Comparison of ENCODE assay signal across 9 cellular contexts in genomic region chr6:108118359-108118724, GRCh38. TPM values are rescaled to one million over a fixed set of nuclear protein-coding genes. Genes with fewer than 3 reads are reported as not detected.
A peak's percentile ranks its signal among the peaks of the same experiment; 100 is the strongest.
DNase-seq lines count a peak whose midpoint lies in the region; ATAC-seq and TF ChIP-seq lines count a peak whose summit lies in the region.
"Had no signal": no experiment of that assay in that cellular context is flagged by ENCODE, and none has a peak within 500 bp of the region (broad histone marks: within the 10 kb centered on the region; RNA-seq: fewer than 3 reads in every experiment).

No MANE protein-coding gene starts in this region.

- H3K4me3 ChIP-seq in iPS-18c (ENCODE audit: insufficient read depth, low read depth, low read length), result peak overlapping the region; percentile 51; the same call in 1 of the 2 replicates

- no peaks in the 10 kb centered on the region for H3K9me3 Mint-ChIP-seq in WTC11
- H3K9me3 Mint-ChIP-seq in stimulated activated effector memory CD8-positive, alpha-beta T cell treated with anti-CD3 and anti-CD28 coated beads, Interleukin-12 subunit alpha, Interleukin-12 subunit beta, amount 100 ng/mL, for 72 hours, result no peaks in the 10 kb centered on the region

- H3K9me3 ChIP-seq in iPS-18c (ENCODE audit: control insufficient read depth, insufficient read depth, low read length), result no peaks in the 10 kb centered on the region

- H3K4me3 Mint-ChIP-seq in WTC11, result peak overlapping the region; percentile 70
- peak overlapping the region; percentile 79 for H3K4me3 Mint-ChIP-seq in stimulated activated effector memory CD8-positive, alpha-beta T cell treated with anti-CD3 and anti-CD28 coated beads, Interleukin-12 subunit alpha, Interleukin-12 subunit beta, amount 100 ng/mL, for 72 hours

- peaks cover 98% of the 10 kb centered on the region for H3K27me3 Mint-ChIP-seq in WTC11 (ENCODE audit: low read depth)

- DNase-seq in DMS53 (lab: John Stamatoyannopoulos, UW) (peak; percentile 34), DMS53 treated with DMSO at 0.1 percent for 48 hours (lab: John Stamatoyannopoulos, UW; ENCODE audit: unreplicated experiment) (no peak), WTC11 (ENCODE audit: low spot score) (no peak), mucosa of gallbladder (ENCODE audit: low spot score) (no peak), KBM-7 (no peak), hippocampal formation (lab: John Stamatoyannopoulos, UW) (no peak)
- no peak for DNase-seq in stimulated activated effector memory CD8-positive, alpha-beta T cell treated with anti-CD3 and anti-CD28 coated beads, Interleukin-12 subunit alpha, Interleukin-12 subunit beta, amount 100 ng/mL, for 72 hours (ENCODE audit: low spot score in 2 of 2)
- DNase-seq: NCI-H510A treated with DMSO at 0.1 percent for 48 hours had no signal

- CTCF ChIA-PET in WTC11 (lab: Charles Lee), result interaction anchor here (1.3 kb wide), 1 partner anchor 16 kb away, joined by 3 read pairs; no protein-coding TSS in a partner anchor

- no peak for ATAC-seq in WTC11
- ATAC-seq in stimulated activated effector memory CD8-positive, alpha-beta T cell treated with anti-CD3 and anti-CD28 coated beads, Interleukin-12 subunit alpha, Interleukin-12 subunit beta, amount 100 ng/mL, for 72 hours, result no peak

- H3K36me3 Mint-ChIP-seq in WTC11, result no peaks in the 10 kb centered on the region
- no peaks in the 10 kb centered on the region for H3K36me3 Mint-ChIP-seq in stimulated activated effector memory CD8-positive, alpha-beta T cell treated with anti-CD3 and anti-CD28 coated beads, Interleukin-12 subunit alpha, Interleukin-12 subunit beta, amount 100 ng/mL, for 72 hours

- in situ Hi-C loops in KBM-7 (cut with MboI; ENCODE audit: low pct_unique_long_range_greater_than_20kb, low sequenced_read_pairs), result loop anchor here (25.0 kb wide), 1 partner anchor 369 kb away; no protein-coding TSS in a partner anchor

- peaks cover 60% of the 10 kb centered on the region for H3K4me1 Mint-ChIP-seq in WTC11
- H3K4me1 Mint-ChIP-seq in stimulated activated effector memory CD8-positive, alpha-beta T cell treated with anti-CD3 and anti-CD28 coated beads, Interleukin-12 subunit alpha, Interleukin-12 subunit beta, amount 100 ng/mL, for 72 hours, result peaks cover 54% of the 10 kb centered on the region

- no peak for TF ChIP-seq CTCF in WTC11 (IDR thresholded peaks at IDR 0.05)

- H3K27ac Mint-ChIP-seq in WTC11, result no peak overlapping the region
- no peak overlapping the region for H3K27ac Mint-ChIP-seq in stimulated activated effector memory CD8-positive, alpha-beta T cell treated with anti-CD3 and anti-CD28 coated beads, Interleukin-12 subunit alpha, Interleukin-12 subunit beta, amount 100 ng/mL, for 72 hours

- POLR2A ChIA-PET in WTC11 (lab: Charles Lee), result interaction anchor here (0.6 kb wide), 4 partner anchors 23 to 634 kb away, joined by 3 to 6 read pairs (median 4); no protein-coding TSS in a partner anchor

TF ChIP-seq in WTC11, 78 proteins besides CTCF, POLR2A, EP300 and RAD21:
- TF ChIP-seq CDX4 (CRISPR knock-in tag; IDR thresholded peaks at IDR 0.05; ENCODE audit: borderline replicate concordance), result no peak
- TF ChIP-seq E2F1 (CRISPR knock-in tag; IDR thresholded peaks at IDR 0.05), result no peak
- TF ChIP-seq PRRX2 (CRISPR knock-in tag; IDR thresholded peaks at IDR 0.05), result no peak
- no peak for TF ChIP-seq ATF1 (CRISPR knock-in tag; IDR thresholded peaks at IDR 0.05)
- TF ChIP-seq TEAD4 (CRISPR knock-in tag; IDR thresholded peaks at IDR 0.05), result no peak
- no peak for TF ChIP-seq CREM (CRISPR knock-in tag; IDR thresholded peaks at IDR 0.05)
- TF ChIP-seq ZSCAN18 (CRISPR knock-in tag; IDR thresholded peaks at IDR 0.05), result no peak
- TF ChIP-seq, protein P1, sequence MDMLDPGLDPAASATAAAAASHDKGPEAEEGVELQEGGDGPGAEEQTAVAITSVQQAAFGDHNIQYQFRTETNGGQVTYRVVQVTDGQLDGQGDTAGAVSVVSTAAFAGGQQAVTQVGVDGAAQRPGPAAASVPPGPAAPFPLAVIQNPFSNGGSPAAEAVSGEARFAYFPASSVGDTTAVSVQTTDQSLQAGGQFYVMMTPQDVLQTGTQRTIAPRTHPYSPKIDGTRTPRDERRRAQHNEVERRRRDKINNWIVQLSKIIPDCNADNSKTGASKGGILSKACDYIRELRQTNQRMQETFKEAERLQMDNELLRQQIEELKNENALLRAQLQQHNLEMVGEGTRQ (CRISPR knock-in tag; IDR thresholded peaks at IDR 0.05), result no peak
- no peak for TF ChIP-seq ZBTB21 (CRISPR knock-in tag; IDR thresholded peaks at IDR 0.05; ENCODE audit: borderline replicate concordance)
- TF ChIP-seq, protein P2, sequence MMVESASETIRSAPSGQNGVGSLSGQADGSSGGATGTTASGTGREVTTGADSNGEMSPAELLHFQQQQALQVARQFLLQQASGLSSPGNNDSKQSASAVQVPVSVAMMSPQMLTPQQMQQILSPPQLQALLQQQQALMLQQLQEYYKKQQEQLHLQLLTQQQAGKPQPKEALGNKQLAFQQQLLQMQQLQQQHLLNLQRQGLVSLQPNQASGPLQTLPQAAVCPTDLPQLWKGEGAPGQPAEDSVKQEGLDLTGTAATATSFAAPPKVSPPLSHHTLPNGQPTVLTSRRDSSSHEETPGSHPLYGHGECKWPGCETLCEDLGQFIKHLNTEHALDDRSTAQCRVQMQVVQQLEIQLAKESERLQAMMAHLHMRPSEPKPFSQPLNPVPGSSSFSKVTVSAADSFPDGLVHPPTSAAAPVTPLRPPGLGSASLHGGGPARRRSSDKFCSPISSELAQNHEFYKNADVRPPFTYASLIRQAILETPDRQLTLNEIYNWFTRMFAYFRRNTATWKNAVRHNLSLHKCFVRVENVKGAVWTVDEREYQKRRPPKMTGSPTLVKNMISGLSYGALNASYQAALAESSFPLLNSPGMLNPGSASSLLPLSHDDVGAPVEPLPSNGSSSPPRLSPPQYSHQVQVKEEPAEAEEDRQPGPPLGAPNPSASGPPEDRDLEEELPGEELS (CRISPR knock-in tag; IDR thresholded peaks at IDR 0.05), result no peak
- TF ChIP-seq GRHL2 (CRISPR knock-in tag; IDR thresholded peaks at IDR 0.05; ENCODE audit: insufficient replicate concordance, severe bottlenecking), result no peak
- no peak for TF ChIP-seq IRF2 (CRISPR knock-in tag; IDR thresholded peaks at IDR 0.05; ENCODE audit: borderline replicate concordance, low read depth)
- TF ChIP-seq ZNF232 (CRISPR knock-in tag; IDR thresholded peaks at IDR 0.05), result no peak
- no peak for TF ChIP-seq NFYB (CRISPR knock-in tag; conservative IDR thresholded peaks at IDR 0.05; ENCODE audit: low read depth)
- no peak for TF ChIP-seq JAZF1 (CRISPR knock-in tag; IDR thresholded peaks at IDR 0.05)
- no peak for TF ChIP-seq TP53 (CRISPR knock-in tag; IDR thresholded peaks at IDR 0.05)
- no peak for TF ChIP-seq ATF2 (CRISPR knock-in tag; IDR thresholded peaks at IDR 0.05; ENCODE audit: borderline replicate concordance, low read depth)
- TF ChIP-seq ZMAT4 (CRISPR knock-in tag; IDR thresholded peaks at IDR 0.05), result no peak
- TF ChIP-seq KAT7 (CRISPR knock-in tag; IDR thresholded peaks at IDR 0.05; ENCODE audit: borderline replicate concordance), result no peak

RNA-seq across cellular contexts. Expression of gene OSTM1, which starts 43.8 kb away (rescaled TPM):
- total RNA-seq in WTC11 (2021) (25.3 to 34.1 TPM (median 27.6 TPM) in 3 replicates), mucosa of gallbladder (33.4 TPM)

RNA-seq across cellular contexts. Expression of gene NR2E1, which starts 47.5 kb away (rescaled TPM):
- total RNA-seq in WTC11 (2021) (not detected in 3 replicates), mucosa of gallbladder (not detected)
